ENCODE assay signal across 16 cellular contexts in genomic region chr1:205800470-205800869, GRCh38. TPM values are rescaled to one million over a fixed set of nuclear protein-coding genes. Genes with fewer than 3 reads are reported as not detected.
"Had no signal": no experiment of that assay in that cellular context is flagged by ENCODE, and none has a peak within 500 bp of the region (broad histone marks: within the 10 kb centered on the region; RNA-seq: fewer than 3 reads in every experiment).

No MANE protein-coding gene starts in this region.

- H3K27ac ChIP-seq: foreskin keratinocyte, skin epidermis, thoracic aorta had no signal

- ATAC-seq: activated CD8-positive, alpha-beta T cell treated with anti-CD3 and anti-CD28 coated beads, Interleukin-2, amount 10 ng/mL, durations not matched to agents 7 days and 5 days; effector memory CD8-positive, alpha-beta T cell; foreskin keratinocyte had no signal

- H3K9me3 ChIP-seq: thoracic aorta had no signal

- H3K4me3 ChIP-seq: skin epidermis, thoracic aorta had no signal

- DNase-seq: activated B cell treated with CpG ODN at 0.5 μM for 24 hours; activated CD4-positive, alpha-beta T cell treated with anti-CD3 and anti-CD28 coated beads for 48 hours; activated CD8-positive, alpha-beta memory T cell treated with anti-CD3 and anti-CD28 coated beads, Interleukin-2, amount 50 U/mL, for 4 hours; activated CD8-positive, alpha-beta T cell treated with anti-CD3 and anti-CD28 coated beads, Interleukin-2, amount 10 ng/mL, durations not matched to agents 7 days and 5 days; activated effector memory CD4-positive, alpha-beta T cell treated with anti-CD3 and anti-CD28 coated beads, Interleukin-2, amount 50 U/mL, for 16 hours; activated T-cell treated with anti-CD3 and anti-CD28 coated beads, Interleukin-2, amount 50 U/mL, for 48 hours; cerebellar nuclear complex; effector memory CD8-positive, alpha-beta T cell; foreskin keratinocyte; left cardiac atrium; mammary epithelial cell; naive B cell; posterior cingulate gyrus; retina had no signal

- H3K27me3 ChIP-seq: foreskin keratinocyte had no signal

RNA-seq across cellular contexts. Expression of gene PM20D1, which starts 49.5 kb away (rescaled TPM):
- total RNA-seq: foreskin keratinocyte, mammary epithelial cell had no signal
- polyA plus RNA-seq: foreskin keratinocyte, mammary epithelial cell had no signal
